8 cellular contexts compared by ENCODE assay signal in genomic region chr11:126440792-126441514, GRCh38.
A peak's percentile ranks its signal among the peaks of the same experiment; 100 is the strongest.
DNase-seq lines count a peak whose midpoint lies in the region; ATAC-seq and TF ChIP-seq lines count a peak whose summit lies in the region.

No MANE protein-coding gene starts in this region.

- no peak overlapping the region for H3K27ac Mint-ChIP-seq in CD4-positive, alpha-beta memory T cell
- H3K27ac Mint-ChIP-seq in naive thymus-derived CD8-positive, alpha-beta T cell = no peak overlapping the region
- H3K27ac Mint-ChIP-seq in stimulated activated effector memory CD8-positive, alpha-beta T cell treated with anti-CD3 and anti-CD28 coated beads, Interleukin-12 subunit alpha, Interleukin-12 subunit beta, amount 100 ng/mL, for 72 hours = no peak overlapping the region

- intact Hi-C loops in CD4-positive, alpha-beta memory T cell (cut with micrococcal nuclease) = loop anchor here (1.0 kb wide), 1 partner anchor 39 kb away; no protein-coding TSS in a partner anchor

- peaks cover 3 to 8% of the 10 kb centered on the region in 2 donors for H3K27me3 Mint-ChIP-seq in CD4-positive, alpha-beta memory T cell
- H3K27me3 Mint-ChIP-seq in naive thymus-derived CD8-positive, alpha-beta T cell = peaks cover 0 to 20% (median 16%) of the 10 kb centered on the region in 5 donors

- H3K9ac ChIP-seq in fibroblast of lung (ENCODE audit: insufficient read depth, low read length) = no peak overlapping the region

- H2AFZ ChIP-seq in fibroblast of lung (ENCODE audit: low read length) = peak overlapping the region; percentile 56

- H3K4me2 ChIP-seq in fibroblast of lung (ENCODE audit: extremely low read depth, insufficient read depth, low read length) = no peak overlapping the region

- CTCF ChIA-PET in CD4-positive, alpha-beta memory T cell (lab: Charles Lee; ENCODE audit: partially characterized antibody) = interaction anchor here (1.1 to 13.4 kb wide), 10 partner anchors 8 to 905 kb away, joined by 3 to 263 read pairs (median 4); no protein-coding TSS in a partner anchor

- H3K4me3 Mint-ChIP-seq in CD4-positive, alpha-beta memory T cell = no peak overlapping the region
- no peak overlapping the region for H3K4me3 Mint-ChIP-seq in naive thymus-derived CD8-positive, alpha-beta T cell
- H3K4me3 Mint-ChIP-seq in stimulated activated effector memory CD8-positive, alpha-beta T cell treated with anti-CD3 and anti-CD28 coated beads, Interleukin-12 subunit alpha, Interleukin-12 subunit beta, amount 100 ng/mL, for 72 hours = no peak overlapping the region

- peak; percentile 72 for ATAC-seq in GM21367 (IDR thresholded peaks at IDR 0.05; ENCODE audit: unreplicated experiment)
- peak; percentile 62 to 68 for ATAC-seq in naive thymus-derived CD8-positive, alpha-beta T cell
- ATAC-seq in stimulated activated effector memory CD8-positive, alpha-beta T cell treated with anti-CD3 and anti-CD28 coated beads, Interleukin-12 subunit alpha, Interleukin-12 subunit beta, amount 100 ng/mL, for 72 hours = peak; percentile 64

- peaks cover 3% of the 10 kb centered on the region for H3K4me1 ChIP-seq in CD4-positive, alpha-beta memory T cell (ENCODE audit: insufficient read depth, low read length)
- no peaks in the 10 kb centered on the region for H3K4me1 ChIP-seq in fibroblast of lung (ENCODE audit: control insufficient read depth, extremely low read depth, insufficient read depth, low read length)

- no peaks in the 10 kb centered on the region for H3K36me3 ChIP-seq in CD4-positive, alpha-beta memory T cell (ENCODE audit: insufficient read depth, low read length)
- H3K36me3 ChIP-seq in fibroblast of lung (ENCODE audit: control insufficient read depth, insufficient read depth, low read length) = no peaks in the 10 kb centered on the region

- no peak overlapping the region for H3K27ac ChIP-seq in CD4-positive, alpha-beta memory T cell (ENCODE audit: low read depth, low read length)
- no peak overlapping the region for H3K27ac ChIP-seq in fibroblast of lung (ENCODE audit: insufficient read depth, low read length)

- H3K9me3 ChIP-seq in CD4-positive, alpha-beta memory T cell (ENCODE audit: control insufficient read depth in 1 of 2, low read length in 2 of 2) = no peaks in the 10 kb centered on the region
- no peaks in the 10 kb centered on the region for H3K9me3 ChIP-seq in fibroblast of lung (ENCODE audit: control insufficient read depth, insufficient read depth, low read depth, low read length)

- H3K79me2 ChIP-seq in fibroblast of lung (ENCODE audit: control insufficient read depth, insufficient read depth, low read length) = no peaks in the 10 kb centered on the region

- POLR2A ChIA-PET in CD4-positive, alpha-beta memory T cell (lab: Charles Lee; ENCODE audit: partially characterized antibody) = interaction anchor here (1.6 kb wide), 1 partner anchor 40 kb away, joined by 8 read pairs; no protein-coding TSS in a partner anchor
- POLR2A ChIA-PET in naive thymus-derived CD8-positive, alpha-beta T cell (lab: Charles Lee) = no interaction called here

- TF ChIP-seq CTCF in fibroblast of lung (conservative IDR thresholded peaks at IDR 0.05 in 1 of 2, IDR thresholded peaks at IDR 0.05 in 1 of 2; ENCODE audit: low read depth in 1 of 2, low read length in 2 of 2) = peak; percentile 87 to 91

- no peaks in the 10 kb centered on the region for H3K9me3 Mint-ChIP-seq in CD4-positive, alpha-beta memory T cell
- no peaks in the 10 kb centered on the region for H3K9me3 Mint-ChIP-seq in naive thymus-derived CD8-positive, alpha-beta T cell
- H3K9me3 Mint-ChIP-seq in stimulated activated effector memory CD8-positive, alpha-beta T cell treated with anti-CD3 and anti-CD28 coated beads, Interleukin-12 subunit alpha, Interleukin-12 subunit beta, amount 100 ng/mL, for 72 hours = no peaks in the 10 kb centered on the region

- no peaks in the 10 kb centered on the region for H3K27me3 ChIP-seq in CD4-positive, alpha-beta memory T cell (ENCODE audit: insufficient read depth, low read length)
- no peaks in the 10 kb centered on the region for H3K27me3 ChIP-seq in fibroblast of lung (ENCODE audit: control insufficient read depth, insufficient read depth, low read length)

- H3K4me3 ChIP-seq in CD4-positive, alpha-beta memory T cell (ENCODE audit: low read length in 2 of 2) = no peak overlapping the region
- no peak overlapping the region for H3K4me3 ChIP-seq in fibroblast of lung (replicated peaks in 1 of 4; ENCODE audit: control extremely low read depth in 1 of 4, insufficient read depth in 1 of 4, low read depth in 3 of 4, low read length in 4 of 4)

- H3K36me3 Mint-ChIP-seq in CD4-positive, alpha-beta memory T cell = no peaks in the 10 kb centered on the region
- no peaks in the 10 kb centered on the region for H3K36me3 Mint-ChIP-seq in naive thymus-derived CD8-positive, alpha-beta T cell
- H3K36me3 Mint-ChIP-seq in stimulated activated effector memory CD8-positive, alpha-beta T cell treated with anti-CD3 and anti-CD28 coated beads, Interleukin-12 subunit alpha, Interleukin-12 subunit beta, amount 100 ng/mL, for 72 hours = no peaks in the 10 kb centered on the region

- no peaks in the 10 kb centered on the region for H4K20me1 ChIP-seq in fibroblast of lung (ENCODE audit: control insufficient read depth, extremely low read depth, insufficient read depth, low read length)

- DNase-seq in CD4-positive, alpha-beta memory T cell = peak; percentile 56 to 74 (median 61)
- DNase-seq in KG1 (lab: John Stamatoyannopoulos, UW) = peak; percentile 78
- peak; percentile 15 for DNase-seq in OCI-M2 (lab: John Stamatoyannopoulos, UW; ENCODE audit: unreplicated experiment)
- peak; percentile 60 for DNase-seq in activated T-cell treated with anti-CD3 and anti-CD28 coated beads for 4 hours
- peak; percentile 51 to 66 for DNase-seq in fibroblast of lung (ENCODE audit: low read depth in 2 of 2)
- peak; percentile 47 to 82 (median 69) for DNase-seq in naive thymus-derived CD8-positive, alpha-beta T cell
- DNase-seq in stimulated activated effector memory CD8-positive, alpha-beta T cell treated with anti-CD3 and anti-CD28 coated beads, Interleukin-12 subunit alpha, Interleukin-12 subunit beta, amount 100 ng/mL, for 72 hours (ENCODE audit: low spot score in 2 of 2) = peak; percentile 76 to 88

- peaks cover 0 to 5% (median under 1%) of the 10 kb centered on the region in 4 donors for H3K4me1 Mint-ChIP-seq in CD4-positive, alpha-beta memory T cell
- H3K4me1 Mint-ChIP-seq in naive thymus-derived CD8-positive, alpha-beta T cell = peaks cover 0 to 9% (median 6%) of the 10 kb centered on the region in 4 donors
- peaks cover 12% of the 10 kb centered on the region for H3K4me1 Mint-ChIP-seq in stimulated activated effector memory CD8-positive, alpha-beta T cell treated with anti-CD3 and anti-CD28 coated beads, Interleukin-12 subunit alpha, Interleukin-12 subunit beta, amount 100 ng/mL, for 72 hours

Comparison
In these comparisons a context has a peak if more than half of its experiments do, and no peak if none do; other contexts are left out.
1. DNase-seq: peak in every context shown above with its lines; median percentile 82 in stimulated activated effector memory CD8-positive, alpha-beta T cell treated with anti-CD3 and anti-CD28 coated beads, Interleukin-12 subunit alpha, Interleukin-12 subunit beta, amount 100 ng/mL, for 72 hours; 78 in KG1; 69 in naive thymus-derived CD8-positive, alpha-beta T cell; 61 in CD4-positive, alpha-beta memory T cell; 60 in activated T-cell treated with anti-CD3 and anti-CD28 coated beads for 4 hours; 58 in fibroblast of lung; 15 in OCI-M2.